In genomic region chr9:251398-251797, GRCh38 we compare ENCODE assay signal across 1 cellular context.
TF ChIP-seq lines count a peak whose summit lies in the region.

No MANE protein-coding gene starts in this region.

TF ChIP-seq in K562, 482 proteins besides CTCF, POLR2A, EP300 and RAD21 (continued from another document and continues in another):
- TF ChIP-seq CHD7 (IDR thresholded peaks at IDR 0.05; ENCODE audit: low read depth, low read length) (no peak), MXI1 (IDR thresholded peaks at IDR 0.05; ENCODE audit: low read depth, low read length) (no peak), GABPB1 (CRISPR knock-in tag; IDR thresholded peaks at IDR 0.05) (no peak), ZNF592 (IDR thresholded peaks at IDR 0.05) (peak; percentile 80), ZNF695 (CRISPR knock-in tag; IDR thresholded peaks at IDR 0.05) (no peak), HDAC8 (tag; IDR thresholded peaks at IDR 0.05) (no peak), ATF7 (IDR thresholded peaks at IDR 0.05) (peak; percentile 37), ADNP (tag; IDR thresholded peaks at IDR 0.05) (peak; percentile 72; the same call in 1 of the 2 replicates), CHD4 (IDR thresholded peaks at IDR 0.05; ENCODE audit: insufficient read depth, insufficient replicate concordance, low read depth, low read length, poor library complexity, severe bottlenecking) (no peak), ZNF766 (CRISPR knock-in tag; conservative IDR thresholded peaks at IDR 0.05) (0 out of 2 replicates have a peak, but pooled peaks have one; percentile 24), ZNF395 (CRISPR knock-in tag; IDR thresholded peaks at IDR 0.05) (no peak), MAFK (IDR thresholded peaks at IDR 0.05; ENCODE audit: low read length) (no peak), BRF1 (IDR thresholded peaks at IDR 0.05; ENCODE audit: borderline replicate concordance, extremely low read depth, insufficient read length) (no peak), ZBED1 (IDR thresholded peaks at IDR 0.05) (no peak), CLOCK (CRISPR knock-in tag; IDR thresholded peaks at IDR 0.05; ENCODE audit: borderline replicate concordance) (no peak), BCOR (IDR thresholded peaks at IDR 0.05) (peak; percentile 48; the same call in 1 of the 2 replicates), ZNF778 (CRISPR knock-in tag; IDR thresholded peaks at IDR 0.05) (no peak), KDM4B (IDR thresholded peaks at IDR 0.05; ENCODE audit: borderline replicate concordance in 2 of 2, low read depth in 1 of 2) (no peak), ZNF561 (CRISPR knock-in tag; conservative IDR thresholded peaks at IDR 0.05) (no peak), HLTF (IDR thresholded peaks at IDR 0.05) (no peak), MXD1 (CRISPR knock-in tag; IDR thresholded peaks at IDR 0.05; ENCODE audit: borderline replicate concordance, poor library complexity, severe bottlenecking) (no peak), SMARCC2 (IDR thresholded peaks at IDR 0.05; ENCODE audit: low read depth) (peak; percentile 93), ZEB2 (IDR thresholded peaks at IDR 0.05) (no peak), ZNF696 (CRISPR knock-in tag; conservative IDR thresholded peaks at IDR 0.05) (no peak), BRF2 (IDR thresholded peaks at IDR 0.05; ENCODE audit: borderline replicate concordance, insufficient read depth, insufficient read length) (no peak), GATAD2B (IDR thresholded peaks at IDR 0.05; ENCODE audit: borderline replicate concordance) (peak; percentile 74; the same call in 1 of the 2 replicates), KDM2B (CRISPR knock-in tag; IDR thresholded peaks at IDR 0.05) (no peak), ZNF41 (CRISPR knock-in tag; conservative IDR thresholded peaks at IDR 0.05) (no peak), ELF1 (tag; IDR thresholded peaks at IDR 0.05) (no peak), SREBF2 (CRISPR knock-in tag; IDR thresholded peaks at IDR 0.05) (no peak)
